ENCODE assay signal across 8 cellular contexts in genomic region chr3:58432905-58433304, GRCh38. TPM values are rescaled to one million over a fixed set of nuclear protein-coding genes. Genes with fewer than 3 reads are reported as not detected.
DNase-seq lines count a peak whose midpoint lies in the region; ATAC-seq and TF ChIP-seq lines count a peak whose summit lies in the region.

No MANE protein-coding gene starts in this region.

- no peak for TF ChIP-seq CTCF in adrenal gland (IDR thresholded peaks at IDR 0.05)
- TF ChIP-seq CTCF in left lung (IDR thresholded peaks at IDR 0.05): no peak
- TF ChIP-seq CTCF in thoracic aorta (IDR thresholded peaks at IDR 0.05): no peak

- H3K9me3 Mint-ChIP-seq in activated CD4-positive, alpha-beta T cell treated with anti-CD3 and anti-CD28 coated beads, Interleukin-2, amount 10 ng/mL, durations not matched to agents 24 days and 14 days: no peaks in the 10 kb centered on the region

- H3K36me3 ChIP-seq in adrenal gland (replicated peaks in 1 of 2) (peaks cover 0 to 40% of the 10 kb centered on the region in 2 donors), left lung (peaks cover 0 to 39% of the 10 kb centered on the region in 2 donors), thoracic aorta (peaks cover 26% of the 10 kb centered on the region)

- TF ChIP-seq POLR2A in adrenal gland (IDR thresholded peaks at IDR 0.05): no peak

- peak overlapping the region; percentile 93 for H3K27ac Mint-ChIP-seq in activated CD4-positive, alpha-beta T cell treated with anti-CD3 and anti-CD28 coated beads, Interleukin-2, amount 10 ng/mL, durations not matched to agents 24 days and 14 days

- H3K9me3 ChIP-seq in adrenal gland (replicated peaks in 1 of 3) (no peaks in the 10 kb centered on the region), left lung (no peaks in the 10 kb centered on the region), thoracic aorta (no peaks in the 10 kb centered on the region)

- DNase-seq in activated CD4-positive, alpha-beta T cell treated with anti-CD3 and anti-CD28 coated beads, Interleukin-2, amount 10 ng/mL, durations not matched to agents 24 days and 14 days: no peak
- DNase-seq in activated CD4-positive, alpha-beta T cell treated with anti-CD3 and anti-CD28 coated beads, Interleukin-2, amount 50 U/mL, for 1 hour: no peak
- DNase-seq in adrenal gland (no peak), left lung (no peak), thoracic aorta (ENCODE audit: low spot score) (no peak), AML-193 (lab: John Stamatoyannopoulos, UW) (no peak)

- H3K4me3 ChIP-seq in adrenal gland: peak overlapping the region in 3 of 4 donors; percentile 5 to 99 (median 71)
- peak overlapping the region; percentile 69 to 86 for H3K4me3 ChIP-seq in left lung
- H3K4me3 ChIP-seq in thoracic aorta: peak overlapping the region; percentile 90

- H3K27ac ChIP-seq in adrenal gland (peak overlapping the region in 4 of 5 donors; percentile 76 to 91 (median 86)), left lung (peak overlapping the region; percentile 89 to 90), thoracic aorta (peak overlapping the region; percentile 82 to 86)

- WGBS in adrenal gland, 4 donors: 51 to 54% (median 53%) methylated on average over 6 of the region's 6 CpGs

- ATAC-seq in left lung (no peak), thoracic aorta (ENCODE audit: insufficient number of reproducible peaks, low FRiP score, low read depth) (no peak), HG02678 (IDR thresholded peaks at IDR 0.05; ENCODE audit: unreplicated experiment) (no peak), GM21367 (IDR thresholded peaks at IDR 0.05; ENCODE audit: unreplicated experiment) (no peak)

- H3K4me1 ChIP-seq in adrenal gland (replicated peaks in 1 of 2) (peaks cover 13 to 18% of the 10 kb centered on the region in 2 donors), left lung (peaks cover 14 to 21% of the 10 kb centered on the region in 2 donors), thoracic aorta (ENCODE audit: control insufficient read depth in 1 of 2, low read depth in 2 of 2) (peaks cover 8 to 33% of the 10 kb centered on the region in 2 donors)

- intact Hi-C loops in activated CD4-positive, alpha-beta T cell treated with anti-CD3 and anti-CD28 coated beads, Interleukin-2, amount 10 ng/mL, durations not matched to agents 24 days and 14 days (cut with micrococcal nuclease): loop anchor here (1.0 to 5.0 kb wide), 6 partner anchors 30 to 127 kb away; partner anchors contain the start of genes HTD2 and RPP14
- intact Hi-C loops in adrenal gland (cut with DNase I) (no loop called here), left lung (cut with DNase I) (no loop called here)

- peak overlapping the region; percentile 92 for H3K4me3 Mint-ChIP-seq in activated CD4-positive, alpha-beta T cell treated with anti-CD3 and anti-CD28 coated beads, Interleukin-2, amount 10 ng/mL, durations not matched to agents 24 days and 14 days

- peaks cover 18% of the 10 kb centered on the region for H3K4me1 Mint-ChIP-seq in activated CD4-positive, alpha-beta T cell treated with anti-CD3 and anti-CD28 coated beads, Interleukin-2, amount 10 ng/mL, durations not matched to agents 24 days and 14 days

- H3K27me3 ChIP-seq in adrenal gland: no peaks in the 10 kb centered on the region
- no peaks in the 10 kb centered on the region for H3K27me3 ChIP-seq in left lung
- no peaks in the 10 kb centered on the region for H3K27me3 ChIP-seq in thoracic aorta (replicated peaks; ENCODE audit: insufficient read depth)

- peaks cover 31% of the 10 kb centered on the region for H3K36me3 Mint-ChIP-seq in activated CD4-positive, alpha-beta T cell treated with anti-CD3 and anti-CD28 coated beads, Interleukin-2, amount 10 ng/mL, durations not matched to agents 24 days and 14 days (ENCODE audit: low read depth)

- H3K27me3 Mint-ChIP-seq in activated CD4-positive, alpha-beta T cell treated with anti-CD3 and anti-CD28 coated beads, Interleukin-2, amount 10 ng/mL, durations not matched to agents 24 days and 14 days: peaks cover 9% of the 10 kb centered on the region

RNA-seq across cellular contexts. Expression of gene PDHB, which starts 0.7 kb away (rescaled TPM):
- total RNA-seq in activated CD4-positive, alpha-beta T cell treated with anti-CD3 and anti-CD28 coated beads, Interleukin-2, amount 10 ng/mL, durations not matched to agents 24 days and 14 days: 68.0 and 69.3 TPM in 2 replicates
- total RNA-seq in adrenal gland (100 to 1,000 TPM in 4 of 8 donors, 10 to 100 TPM in 4; 84.2 to 155 (median 102) TPM), left lung (10 to 100 TPM; 55.5 to 57.1 TPM), thoracic aorta (10 to 100 TPM; 59.3 to 83.5 TPM)
- polyA plus RNA-seq in adrenal gland: 100 to 1,000 TPM in 1 of 3 donors, 10 to 100 TPM in 2; 59.2 to 198 (median 84.8) TPM

RNA-seq across cellular contexts. Expression of gene KCTD6, which starts 59.0 kb away (rescaled TPM):
- total RNA-seq in activated CD4-positive, alpha-beta T cell treated with anti-CD3 and anti-CD28 coated beads, Interleukin-2, amount 10 ng/mL, durations not matched to agents 24 days and 14 days: 5.8 and 6.3 TPM in 2 replicates
- total RNA-seq in adrenal gland (10 to 100 TPM in 3 of 8 donors, 1 to 10 TPM in 5; 7.2 to 17.9 (median 9.2) TPM), left lung (10 to 100 TPM in 1 of 2 donors, 1 to 10 TPM in 1; 8.1 to 10.7 TPM), thoracic aorta (10 to 100 TPM; 14.5 to 28.6 TPM)
- 10 to 100 TPM; 15.4 to 19.9 (median 16.1) TPM for polyA plus RNA-seq in adrenal gland
